1 cellular context compared by ENCODE assay signal in genomic region chr4:99563310-99564186, GRCh38.
TF ChIP-seq lines count a peak whose summit lies in the region.

Gene TRMT10A (minus strand): TSS chr4:99564039. CDS start chr4:99559338, 4,701 bp downstream.

TF ChIP-seq in HepG2, 621 proteins besides CTCF, POLR2A, EP300 and RAD21 (continued from another document and continues in another):
- TF ChIP-seq ZNF589 (CRISPR knock-in tag; conservative IDR thresholded peaks at IDR 0.05), result no peak
- no peak for TF ChIP-seq ZNF142 (CRISPR knock-in tag; IDR thresholded peaks at IDR 0.05)
- TF ChIP-seq THAP11 (CRISPR knock-in tag; IDR thresholded peaks at IDR 0.05), result peak; percentile 97
- 0 out of 2 replicates have a peak, but pooled peaks have one; percentile 54 for TF ChIP-seq TGIF2 (CRISPR knock-in tag; IDR thresholded peaks at IDR 0.05)
- TF ChIP-seq, protein P1, sequence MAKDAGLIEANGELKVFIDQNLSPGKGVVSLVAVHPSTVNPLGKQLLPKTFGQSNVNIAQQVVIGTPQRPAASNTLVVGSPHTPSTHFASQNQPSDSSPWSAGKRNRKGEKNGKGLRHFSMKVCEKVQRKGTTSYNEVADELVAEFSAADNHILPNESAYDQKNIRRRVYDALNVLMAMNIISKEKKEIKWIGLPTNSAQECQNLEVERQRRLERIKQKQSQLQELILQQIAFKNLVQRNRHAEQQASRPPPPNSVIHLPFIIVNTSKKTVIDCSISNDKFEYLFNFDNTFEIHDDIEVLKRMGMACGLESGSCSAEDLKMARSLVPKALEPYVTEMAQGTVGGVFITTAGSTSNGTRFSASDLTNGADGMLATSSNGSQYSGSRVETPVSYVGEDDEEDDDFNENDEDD (CRISPR knock-in tag; IDR thresholded peaks at IDR 0.05; ENCODE audit: borderline replicate concordance), result no peak
- TF ChIP-seq SMAD3 (CRISPR knock-in tag; IDR thresholded peaks at IDR 0.05), result peak; percentile 50
- TF ChIP-seq GATAD2A (CRISPR knock-in tag; IDR thresholded peaks at IDR 0.05), result peak; percentile 20
- TF ChIP-seq HNRNPL (IDR thresholded peaks at IDR 0.05; ENCODE audit: low read depth, low read length), result no peak
- no peak for TF ChIP-seq ZNF260 (CRISPR knock-in tag; IDR thresholded peaks at IDR 0.05; ENCODE audit: borderline replicate concordance, low read depth)
- peak; percentile 83 for TF ChIP-seq SAP130 (CRISPR knock-in tag; IDR thresholded peaks at IDR 0.05; ENCODE audit: low read depth)
- TF ChIP-seq MAFK (conservative IDR thresholded peaks at IDR 0.05 in 1 of 2, IDR thresholded peaks at IDR 0.05 in 1 of 2; ENCODE audit: low read length in 2 of 2), result no peak; a peak in 1 of 4 replicates
- no peak for TF ChIP-seq ZNF569 (CRISPR knock-in tag; IDR thresholded peaks at IDR 0.05; ENCODE audit: borderline replicate concordance)
- no peak for TF ChIP-seq FOXA1 (IDR thresholded peaks at IDR 0.05)
- no peak for TF ChIP-seq FOXA1 (CRISPR knock-in tag; IDR thresholded peaks at IDR 0.05)
- no peak for TF ChIP-seq IRX3 (CRISPR knock-in tag; IDR thresholded peaks at IDR 0.05; ENCODE audit: borderline replicate concordance, low read depth)
- TF ChIP-seq SP1 (IDR thresholded peaks at IDR 0.05), result no peak
- TF ChIP-seq SP1 (CRISPR knock-in tag; IDR thresholded peaks at IDR 0.05), result peak; percentile 69
- TF ChIP-seq KDM3A (CRISPR knock-in tag; IDR thresholded peaks at IDR 0.05; ENCODE audit: low read depth), result no peak
- TF ChIP-seq PAWR (CRISPR knock-in tag; IDR thresholded peaks at IDR 0.05; ENCODE audit: borderline replicate concordance), result peak; percentile 49; the same call in 1 of the 2 replicates
- TF ChIP-seq XRCC5 (optimal IDR thresholded peaks at IDR 0.05; ENCODE audit: low read length), result no peak
- TF ChIP-seq ZNF205 (CRISPR knock-in tag; IDR thresholded peaks at IDR 0.05), result peak; percentile 18; the same call in 1 of the 2 replicates
- no peak for TF ChIP-seq ZNF3 (CRISPR knock-in tag; IDR thresholded peaks at IDR 0.05)
- no peak for TF ChIP-seq NFE2 (CRISPR knock-in tag; IDR thresholded peaks at IDR 0.05)
- TF ChIP-seq NFYB (CRISPR knock-in tag; IDR thresholded peaks at IDR 0.05), result peak; percentile 75
- TF ChIP-seq HNRNPLL (IDR thresholded peaks at IDR 0.05; ENCODE audit: low read depth, low read length, poor library complexity, severe bottlenecking), result peak; percentile 98
- TF ChIP-seq ZC3H13 (CRISPR knock-in tag; IDR thresholded peaks at IDR 0.05), result no peak; the same call in 1 of the 2 replicates
- TF ChIP-seq DRAP1 (CRISPR knock-in tag; IDR thresholded peaks at IDR 0.05), result no peak; the same call in 1 of the 2 replicates
- no peak for TF ChIP-seq EEA1 (CRISPR knock-in tag; IDR thresholded peaks at IDR 0.05; ENCODE audit: borderline replicate concordance)
- no peak for TF ChIP-seq NCOA5 (CRISPR knock-in tag; IDR thresholded peaks at IDR 0.05)
- TF ChIP-seq HIC2 (CRISPR knock-in tag; IDR thresholded peaks at IDR 0.05; ENCODE audit: low read depth), result 0 out of 2 replicates have a peak, but pooled peaks have one; percentile 25
- no peak for TF ChIP-seq FOXO4 (CRISPR knock-in tag; conservative IDR thresholded peaks at IDR 0.05)
- TF ChIP-seq ZNF660 (CRISPR knock-in tag; IDR thresholded peaks at IDR 0.05; ENCODE audit: borderline replicate concordance, low read depth), result no peak
- TF ChIP-seq, protein P2, sequence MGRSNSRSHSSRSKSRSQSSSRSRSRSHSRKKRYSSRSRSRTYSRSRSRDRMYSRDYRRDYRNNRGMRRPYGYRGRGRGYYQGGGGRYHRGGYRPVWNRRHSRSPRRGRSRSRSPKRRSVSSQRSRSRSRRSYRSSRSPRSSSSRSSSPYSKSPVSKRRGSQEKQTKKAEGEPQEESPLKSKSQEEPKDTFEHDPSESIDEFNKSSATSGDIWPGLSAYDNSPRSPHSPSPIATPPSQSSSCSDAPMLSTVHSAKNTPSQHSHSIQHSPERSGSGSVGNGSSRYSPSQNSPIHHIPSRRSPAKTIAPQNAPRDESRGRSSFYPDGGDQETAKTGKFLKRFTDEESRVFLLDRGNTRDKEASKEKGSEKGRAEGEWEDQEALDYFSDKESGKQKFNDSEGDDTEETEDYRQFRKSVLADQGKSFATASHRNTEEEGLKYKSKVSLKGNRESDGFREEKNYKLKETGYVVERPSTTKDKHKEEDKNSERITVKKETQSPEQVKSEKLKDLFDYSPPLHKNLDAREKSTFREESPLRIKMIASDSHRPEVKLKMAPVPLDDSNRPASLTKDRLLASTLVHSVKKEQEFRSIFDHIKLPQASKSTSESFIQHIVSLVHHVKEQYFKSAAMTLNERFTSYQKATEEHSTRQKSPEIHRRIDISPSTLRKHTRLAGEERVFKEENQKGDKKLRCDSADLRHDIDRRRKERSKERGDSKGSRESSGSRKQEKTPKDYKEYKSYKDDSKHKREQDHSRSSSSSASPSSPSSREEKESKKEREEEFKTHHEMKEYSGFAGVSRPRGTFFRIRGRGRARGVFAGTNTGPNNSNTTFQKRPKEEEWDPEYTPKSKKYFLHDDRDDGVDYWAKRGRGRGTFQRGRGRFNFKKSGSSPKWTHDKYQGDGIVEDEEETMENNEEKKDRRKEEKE (IDR thresholded peaks at IDR 0.05), result no peak
- no peak for TF ChIP-seq ZNF460 (CRISPR knock-in tag; IDR thresholded peaks at IDR 0.05; ENCODE audit: borderline replicate concordance)
- no peak for TF ChIP-seq MLXIP (CRISPR knock-in tag; IDR thresholded peaks at IDR 0.05; ENCODE audit: borderline replicate concordance)
- TF ChIP-seq ZNF263 (CRISPR knock-in tag; IDR thresholded peaks at IDR 0.05), result no peak
- peak; percentile 38 for TF ChIP-seq CBX1 (IDR thresholded peaks at IDR 0.05; ENCODE audit: low read depth)
- TF ChIP-seq GMEB2 (CRISPR knock-in tag; IDR thresholded peaks at IDR 0.05; ENCODE audit: low read depth), result peak; percentile 99
- peak; percentile 93 for TF ChIP-seq ZFY (CRISPR knock-in tag; IDR thresholded peaks at IDR 0.05)
- TF ChIP-seq ZBTB8A (CRISPR knock-in tag; IDR thresholded peaks at IDR 0.05; ENCODE audit: borderline replicate concordance, low read depth), result no peak
- TF ChIP-seq ZMAT5 (CRISPR knock-in tag; IDR thresholded peaks at IDR 0.05; ENCODE audit: borderline replicate concordance, low read depth), result no peak
- no peak for TF ChIP-seq ZFYVE20 (CRISPR knock-in tag; IDR thresholded peaks at IDR 0.05; ENCODE audit: borderline replicate concordance, low read depth)
- TF ChIP-seq ZBTB42 (CRISPR knock-in tag; IDR thresholded peaks at IDR 0.05), result no peak
- TF ChIP-seq ZNF253 (CRISPR knock-in tag; IDR thresholded peaks at IDR 0.05; ENCODE audit: borderline replicate concordance), result no peak
- TF ChIP-seq POLR2G (IDR thresholded peaks at IDR 0.05; ENCODE audit: low read depth, low read length), result peak; percentile 93
- TF ChIP-seq KLF12 (CRISPR knock-in tag; IDR thresholded peaks at IDR 0.05; ENCODE audit: borderline replicate concordance), result no peak
- no peak for TF ChIP-seq FOXO1 (CRISPR knock-in tag; IDR thresholded peaks at IDR 0.05)
- no peak for TF ChIP-seq ZFP36 (IDR thresholded peaks at IDR 0.05; ENCODE audit: borderline replicate concordance, low read depth, low read length, partially characterized antibody)
- TF ChIP-seq RFX5 (IDR thresholded peaks at IDR 0.05; ENCODE audit: low read depth, low read length), result peak; percentile 3; the same call in 1 of the 2 replicates
- TF ChIP-seq HMG20B (CRISPR knock-in tag; conservative IDR thresholded peaks at IDR 0.05), result no peak
- no peak for TF ChIP-seq SRSF1 (optimal IDR thresholded peaks at IDR 0.05; ENCODE audit: low read depth, low read length)
- TF ChIP-seq MIER2 (CRISPR knock-in tag; IDR thresholded peaks at IDR 0.05), result no peak
